In the genomic region with DNA sequence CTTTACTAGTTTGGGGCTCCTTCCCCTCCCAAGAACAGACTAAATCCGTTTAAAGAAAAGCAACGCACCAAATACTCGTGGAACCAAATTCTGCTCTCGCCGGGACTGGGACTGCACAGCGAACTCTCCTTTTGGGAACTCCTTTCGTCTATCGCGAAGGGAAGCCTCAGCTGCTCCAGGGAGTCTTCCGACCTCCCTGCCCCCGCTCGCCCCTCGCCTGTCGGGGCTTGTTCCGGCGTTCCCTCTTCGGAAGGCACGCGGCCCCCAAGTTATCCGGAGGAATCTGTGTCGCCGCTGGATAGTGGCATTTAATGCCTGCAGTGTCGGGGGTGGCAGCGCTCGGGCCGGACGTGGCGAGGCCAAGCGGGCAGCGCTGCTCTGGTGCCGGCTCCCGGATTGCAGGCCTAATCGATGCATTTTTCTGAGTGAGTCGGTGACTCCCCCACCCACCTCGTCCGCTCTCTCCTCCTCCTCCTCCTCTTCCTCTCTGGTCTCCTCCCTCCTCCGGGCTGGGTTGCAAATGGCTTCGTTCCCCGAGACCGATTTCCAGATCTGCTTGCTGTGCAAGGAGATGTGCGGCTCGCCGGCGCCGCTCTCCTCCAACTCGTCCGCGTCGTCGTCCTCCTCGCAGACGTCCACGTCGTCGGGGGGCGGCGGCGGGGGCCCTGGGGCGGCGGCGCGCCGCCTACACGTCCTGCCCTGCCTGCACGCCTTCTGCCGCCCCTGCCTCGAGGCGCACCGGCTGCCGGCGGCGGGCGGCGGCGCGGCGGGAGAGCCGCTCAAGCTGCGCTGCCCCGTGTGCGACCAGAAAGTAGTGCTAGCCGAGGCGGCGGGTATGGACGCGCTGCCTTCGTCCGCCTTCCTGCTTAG, we compare ENCODE assay signal across 8 cellular contexts. TPM values are rescaled to one million over a fixed set of nuclear protein-coding genes. Genes with fewer than 3 reads are reported as not detected.
DNase-seq lines count a peak whose midpoint lies in the region; ATAC-seq and TF ChIP-seq lines count a peak whose summit lies in the region.

Gene TRIM71, plus strand, starts transcription at position 437 of the 870 bp plus-strand sequence. Its CDS starts 84 bp downstream, at position 521.

- no peaks in the 10 kb centered on the region for H3K9me3 Mint-ChIP-seq in natural killer cell

- peaks cover 42 to 44% of the 10 kb centered on the region in 2 donors for H3K27me3 Mint-ChIP-seq in natural killer cell (ENCODE audit: low read depth in 2 of 2)

- no peak within 1 kb of the TSS for H2AFZ ChIP-seq in MM.1S (ENCODE audit: low read length)

- no peaks in the 10 kb centered on the region for H3K36me3 Mint-ChIP-seq in natural killer cell

- no peak for TF ChIP-seq CTCF in coronary artery (IDR thresholded peaks at IDR 0.05)
- TF ChIP-seq CTCF in natural killer cell (IDR thresholded peaks at IDR 0.05), result no peak
- TF ChIP-seq CTCF in MM.1S (IDR thresholded peaks at IDR 0.05; ENCODE audit: low read length), result no peak

- no peaks in the 10 kb centered on the region for H3K9me2 ChIP-seq in MM.1S (replicated peaks; ENCODE audit: insufficient read depth, low read length)

- no peak within 1 kb of the TSS for H3K27ac Mint-ChIP-seq in natural killer cell

- H3K79me2 ChIP-seq in MM.1S (ENCODE audit: low read length), result no peaks in the 10 kb centered on the region

- H3K4me3 Mint-ChIP-seq in natural killer cell, result peak within 1 kb of the TSS; percentile 64

- H3F3A ChIP-seq in MM.1S (ENCODE audit: insufficient read depth, low read length), result no peaks in the 10 kb centered on the region

- H3K27me3 ChIP-seq in MM.1S (replicated peaks; ENCODE audit: insufficient read depth, low read length), result no peaks in the 10 kb centered on the region

- H3K4me1 Mint-ChIP-seq in natural killer cell, result peaks cover 4 to 6% of the 10 kb centered on the region in 2 donors

- DNase-seq in KG1 (lab: John Stamatoyannopoulos, UW), result peak; percentile 38
- DNase-seq in coronary artery (ENCODE audit: low spot score), result no peak
- DNase-seq in natural killer cell, result no peak
- no peak for DNase-seq in GM19240 (ENCODE audit: insufficient read length, low spot score)
- no peak for DNase-seq in RKO (ENCODE audit: low spot score)
- DNase-seq in MM.1S, result no peak
- DNase-seq in NCI-H774 (lab: John Stamatoyannopoulos, UW), result no peak

- H3K4me2 ChIP-seq in MM.1S (ENCODE audit: low read depth, low read length), result no peak within 1 kb of the TSS

- H4K20me1 ChIP-seq in MM.1S (ENCODE audit: insufficient read depth, low read length), result no peaks in the 10 kb centered on the region

- H3K9ac ChIP-seq in ES-I3 (ENCODE audit: low read depth, low read length) (peak within 1 kb of the TSS; percentile 99), MM.1S (ENCODE audit: low read length) (no peak within 1 kb of the TSS)

- H3K36me3 ChIP-seq in ES-I3 (ENCODE audit: insufficient read depth, low read length) (peaks cover 24% of the 10 kb centered on the region), MM.1S (replicated peaks; ENCODE audit: insufficient read depth, low read length) (no peaks in the 10 kb centered on the region)

- intact Hi-C loops in natural killer cell (cut with micrococcal nuclease), result no loop called here

- H3K4me3 ChIP-seq in coronary artery, result peak within 1 kb of the TSS; percentile 64
- H3K4me3 ChIP-seq in MM.1S (ENCODE audit: low read length), result no peak within 1 kb of the TSS

- no peak for ATAC-seq in natural killer cell

- no peak within 1 kb of the TSS for H3K27ac ChIP-seq in coronary artery
- no peak within 1 kb of the TSS for H3K27ac ChIP-seq in MM.1S (ENCODE audit: low read length)

- H3K9me3 ChIP-seq in ES-I3 (ENCODE audit: control insufficient read depth, insufficient read depth, low read length), result no peaks in the 10 kb centered on the region
- H3K9me3 ChIP-seq in MM.1S (replicated peaks; ENCODE audit: insufficient read depth, low read length), result no peaks in the 10 kb centered on the region

- H3K4me1 ChIP-seq in ES-I3 (ENCODE audit: insufficient read depth, low read length) (peaks cover 25% of the 10 kb centered on the region), MM.1S (ENCODE audit: low read length) (no peaks in the 10 kb centered on the region)

RNA-seq across cellular contexts. Expression of gene TRIM71, which starts in this region (rescaled TPM):
- total RNA-seq in natural killer cell, result under 1 TPM in 1 of 3 donors, not detected in 2; 0.05 TPM
